ENCODE assay signal across 15 cellular contexts in the genomic region with DNA sequence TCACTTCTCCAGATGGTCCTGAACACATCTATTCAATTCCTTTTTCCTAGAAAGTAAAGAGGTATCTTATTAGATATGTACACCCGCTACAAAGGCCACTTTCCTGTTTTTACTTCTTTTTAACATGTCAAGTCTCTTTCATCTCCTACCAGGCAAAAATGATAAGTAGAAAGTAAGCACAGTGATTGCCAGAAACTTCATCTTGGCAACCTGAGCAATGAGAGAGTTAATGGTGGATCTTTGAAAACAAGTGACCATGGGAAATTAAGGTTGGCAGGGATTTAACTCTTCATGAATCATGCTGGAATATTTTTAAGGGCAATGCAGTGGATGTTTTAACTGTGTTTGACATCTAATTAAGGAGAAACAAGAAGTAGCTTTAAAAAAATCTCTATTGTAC. TPM values are rescaled to one million over a fixed set of nuclear protein-coding genes. Genes with fewer than 3 reads are reported as not detected.
DNase-seq lines count a peak whose midpoint lies in the region; ATAC-seq and TF ChIP-seq lines count a peak whose summit lies in the region.
"Had no signal": no experiment of that assay in that cellular context is flagged by ENCODE, and none has a peak within 500 bp of the region (broad histone marks: within the 10 kb centered on the region; RNA-seq: fewer than 3 reads in every experiment).

No MANE protein-coding gene starts in this region.

- POLR2A ChIA-PET in A673 (lab: Charles Lee; ENCODE audit: low non-redundant PET), result no interaction called here
- POLR2A ChIA-PET in activated CD4-positive, alpha-beta T cell treated with anti-CD3 and anti-CD28 coated beads for 36 hours (lab: Charles Lee), result no interaction called here

- H3K9me3 ChIP-seq in A673 (ENCODE audit: low read depth, low read length, poor library complexity, severe bottlenecking), result no peaks in the 10 kb centered on the region
- H3K9me3 ChIP-seq in mammary epithelial cell (replicated peaks; ENCODE audit: insufficient read depth, low read length), result no peaks in the 10 kb centered on the region
- no peaks in the 10 kb centered on the region for H3K9me3 ChIP-seq in lower lobe of right lung

- ATAC-seq in lower lobe of right lung (no peak), natural killer cell (no peak)
- ATAC-seq in activated CD4-positive, alpha-beta T cell treated with anti-CD3 and anti-CD28 coated beads for 36 hours, result no peak
- ATAC-seq: effector memory CD8-positive, alpha-beta T cell; naive thymus-derived CD8-positive, alpha-beta T cell had no signal

- H3K36me3 ChIP-seq in A673 (ENCODE audit: insufficient read depth, low read length, poor library complexity, severe bottlenecking) (no peaks in the 10 kb centered on the region), mammary epithelial cell (ENCODE audit: insufficient read depth, low read length) (no peaks in the 10 kb centered on the region), lower lobe of right lung (no peaks in the 10 kb centered on the region), mesendoderm (ENCODE audit: control insufficient read depth, insufficient read depth, low read length) (no peaks in the 10 kb centered on the region)

- H3K4me1 ChIP-seq in A673 (ENCODE audit: insufficient read depth, low read length, poor library complexity, severe bottlenecking), result peaks cover 49% of the 10 kb centered on the region
- peaks cover 32% of the 10 kb centered on the region for H3K4me1 ChIP-seq in mammary epithelial cell (ENCODE audit: insufficient read depth, low read length)
- peaks cover 10% of the 10 kb centered on the region for H3K4me1 ChIP-seq in lower lobe of right lung
- H3K4me1 ChIP-seq in mesendoderm (ENCODE audit: control insufficient read depth, low read depth, low read length), result peaks cover 2% of the 10 kb centered on the region

- in situ Hi-C loops in mammary epithelial cell (cut with MboI; ENCODE audit: low sequenced_read_pairs in 2 of 2), result loop anchor here (10.0 to 25.0 kb wide), 3 partner anchors 180 to 820 kb away; no protein-coding TSS in a partner anchor

- no TSS peak for BruUV-seq in A673 (replicated peaks; lab: Mats Ljungman, UMichigan)
- no TSS peak for BruUV-seq in mammary epithelial cell (replicated peaks; lab: Mats Ljungman, UMichigan)

- peak overlapping the region; percentile 82 for H3K4me2 ChIP-seq in mammary epithelial cell (ENCODE audit: insufficient read depth, low read depth, low read length)
- no peak overlapping the region for H3K4me2 ChIP-seq in mesendoderm (ENCODE audit: low read length)

- WGBS in mammary epithelial cell (ENCODE audit: low coverage, missing lambda C conversion rate), result 53% methylated on average over 1 of the region's 1 CpG
- no CpG with 5 or more reads among the region's 1 CpG for WGBS in mesendoderm (ENCODE audit: extremely low coverage, insufficient coverage, low lambda C conversion rate)

- H3K4ac ChIP-seq in mesendoderm (ENCODE audit: low read depth, low read length), result no peak overlapping the region

- no peak overlapping the region for H3K27ac Mint-ChIP-seq in natural killer cell
- H3K27ac Mint-ChIP-seq in activated CD4-positive, alpha-beta T cell treated with anti-CD3 and anti-CD28 coated beads for 36 hours, result no peak overlapping the region
- H3K27ac Mint-ChIP-seq: activated CD4-positive, alpha-beta T cell treated with anti-CD3 and anti-CD28 coated beads, Interleukin-2, amount 10 ng/mL, durations not matched to agents 7 days and 5 days; effector memory CD8-positive, alpha-beta T cell had no signal

- TF ChIP-seq CTCF in A673 (conservative IDR thresholded peaks at IDR 0.05; ENCODE audit: low read depth, low read length), result no peak
- TF ChIP-seq CTCF in mammary epithelial cell (conservative IDR thresholded peaks at IDR 0.05 in 1 of 2, IDR thresholded peaks at IDR 0.05 in 1 of 2; ENCODE audit: extremely low read depth in 1 of 2, insufficient read depth in 1 of 2, low read depth in 1 of 2, low read length in 2 of 2), result no peak
- TF ChIP-seq CTCF in lower lobe of right lung (IDR thresholded peaks at IDR 0.05), result no peak
- no peak for TF ChIP-seq CTCF in natural killer cell (IDR thresholded peaks at IDR 0.05)

- DNase-seq in A673 (ENCODE audit: low spot score) (peak; percentile 19), HCEC 1CT (peak; percentile 49), mammary epithelial cell (no peak), lower lobe of right lung (no peak), NCI-H146 (lab: John Stamatoyannopoulos, UW) (no peak), natural killer cell (no peak), mesendoderm (no peak)
- DNase-seq in activated CD4-positive, alpha-beta T cell treated with anti-CD3 and anti-CD28 coated beads for 36 hours, result no peak
- DNase-seq: activated CD4-positive, alpha-beta T cell treated with anti-CD3 and anti-CD28 coated beads, Interleukin-2, amount 10 ng/mL, durations not matched to agents 7 days and 5 days; activated naive CD4-positive, alpha-beta T cell; AML-193; effector memory CD8-positive, alpha-beta T cell; naive thymus-derived CD8-positive, alpha-beta T cell; NCI-H526 had no signal

- H3K18ac ChIP-seq in mesendoderm (ENCODE audit: low read length), result no peak overlapping the region

- no peak overlapping the region for H2BK120ac ChIP-seq in mesendoderm (ENCODE audit: low read depth, low read length)

- peak overlapping the region; percentile 56 for H3K4me3 ChIP-seq in A673 (ENCODE audit: low read depth, low read length, poor library complexity, severe bottlenecking)
- H3K4me3 ChIP-seq in mammary epithelial cell (replicated peaks in 1 of 3; ENCODE audit: insufficient read depth in 1 of 3, low read depth in 2 of 3, low read length in 3 of 3), result peak overlapping the region; percentile 16 to 84 (median 72)
- H3K4me3 ChIP-seq in lower lobe of right lung, result peak overlapping the region; percentile 22
- H3K4me3 ChIP-seq in mesendoderm (ENCODE audit: low read length), result no peak overlapping the region
- H3K4me3 ChIP-seq: SK-N-MC had no signal

- peaks cover 41% of the 10 kb centered on the region for H3K79me2 ChIP-seq in mammary epithelial cell (ENCODE audit: insufficient read depth, low read length)
- peaks cover 7% of the 10 kb centered on the region for H3K79me2 ChIP-seq in mesendoderm (ENCODE audit: control insufficient read depth, insufficient read depth, low read length)

- H4K8ac ChIP-seq in mesendoderm (ENCODE audit: low read depth, low read length), result no peak overlapping the region

- H2BK5ac ChIP-seq in mesendoderm (ENCODE audit: low read length), result no peak overlapping the region

- no peak overlapping the region for H3K56ac ChIP-seq in mesendoderm (ENCODE audit: low read length)

- intact Hi-C loops in A673 (cut with micrococcal nuclease; ENCODE audit: unreplicated experiment) (loop anchor here (5.0 to 10.0 kb wide), 2 partner anchors 263 to 825 kb away; no protein-coding TSS in a partner anchor), mammary epithelial cell (cut with micrococcal nuclease) (loop anchor here (5.0 kb wide), 2 partner anchors 45 to 260 kb away; no protein-coding TSS in a partner anchor), lower lobe of right lung (cut with DNase I) (no loop called here), natural killer cell (cut with micrococcal nuclease) (no loop called here)
- intact Hi-C loops in activated CD4-positive, alpha-beta T cell treated with anti-CD3 and anti-CD28 coated beads for 36 hours (cut with DNase I, micrococcal nuclease), result no loop called here

- no peaks in the 10 kb centered on the region for H4K20me1 ChIP-seq in mammary epithelial cell (ENCODE audit: insufficient read depth, low read length)

- no peaks in the 10 kb centered on the region for H3K79me1 ChIP-seq in mesendoderm (ENCODE audit: low read length)

- H3K9me3 Mint-ChIP-seq in natural killer cell, result peaks cover 0 to under 1% of the 10 kb centered on the region in 2 donors
- no peaks in the 10 kb centered on the region for H3K9me3 Mint-ChIP-seq in activated CD4-positive, alpha-beta T cell treated with anti-CD3 and anti-CD28 coated beads for 36 hours (ENCODE audit: low read depth)
- H3K9me3 Mint-ChIP-seq: activated CD4-positive, alpha-beta T cell treated with anti-CD3 and anti-CD28 coated beads, Interleukin-2, amount 10 ng/mL, durations not matched to agents 7 days and 5 days; naive thymus-derived CD8-positive, alpha-beta T cell had no signal

- CTCF ChIA-PET in A673 (lab: Charles Lee) (no interaction called here), mammary epithelial cell (lab: Charles Lee; ENCODE audit: low non-redundant PET) (no interaction called here)
- CTCF ChIA-PET in activated CD4-positive, alpha-beta T cell treated with anti-CD3 and anti-CD28 coated beads for 36 hours (lab: Charles Lee), result interaction anchor here (0.6 to 0.9 kb wide), 2 partner anchors 256 to 1512 kb away, joined by 3 read pairs; no protein-coding TSS in a partner anchor

- H2AFZ ChIP-seq in mammary epithelial cell (ENCODE audit: low read depth, low read length), result peak overlapping the region; percentile 82

- H4K5ac ChIP-seq in mesendoderm (ENCODE audit: low read length), result no peak overlapping the region

- dilution Hi-C loops in mammary epithelial cell (cut with HindIII; ENCODE audit: low sequenced_read_pairs), result no loop called here

- peak overlapping the region; percentile 30 for H3K9ac ChIP-seq in mammary epithelial cell (ENCODE audit: insufficient read depth, low read length)
- H3K9ac ChIP-seq in mesendoderm (ENCODE audit: low read length), result no peak overlapping the region

- H2BK15ac ChIP-seq in mesendoderm (replicated peaks; ENCODE audit: low read depth), result no peak overlapping the region

- no peak overlapping the region for H3K23ac ChIP-seq in mesendoderm (ENCODE audit: low read length)

- H3K4me1 Mint-ChIP-seq in natural killer cell, result peaks cover 15 to 17% of the 10 kb centered on the region in 2 donors
- peaks cover 39% of the 10 kb centered on the region for H3K4me1 Mint-ChIP-seq in activated CD4-positive, alpha-beta T cell treated with anti-CD3 and anti-CD28 coated beads for 36 hours

- no peak overlapping the region for H3K4me3 Mint-ChIP-seq in natural killer cell
- H3K4me3 Mint-ChIP-seq in activated CD4-positive, alpha-beta T cell treated with anti-CD3 and anti-CD28 coated beads for 36 hours, result no peak overlapping the region
- H3K4me3 Mint-ChIP-seq: activated CD4-positive, alpha-beta T cell treated with anti-CD3 and anti-CD28 coated beads, Interleukin-2, amount 10 ng/mL, durations not matched to agents 7 days and 5 days; effector memory CD8-positive, alpha-beta T cell had no signal

- H2AK5ac ChIP-seq in mesendoderm (ENCODE audit: low read length), result no peak overlapping the region

- H3K27ac ChIP-seq in A673 (ENCODE audit: low read depth, low read length, poor library complexity, severe bottlenecking) (peak overlapping the region; percentile 35), mammary epithelial cell (ENCODE audit: insufficient read depth, low read depth, low read length) (peak overlapping the region; percentile 68), lower lobe of right lung (no peak overlapping the region), mesendoderm (ENCODE audit: low read depth, low read length) (no peak overlapping the region)
- H3K27ac ChIP-seq: SK-N-MC had no signal

- H3K27me3 Mint-ChIP-seq in natural killer cell (ENCODE audit: low read depth in 2 of 2), result no peaks in the 10 kb centered on the region
- H3K27me3 Mint-ChIP-seq in activated CD4-positive, alpha-beta T cell treated with anti-CD3 and anti-CD28 coated beads for 36 hours, result peaks cover 5% of the 10 kb centered on the region
- H3K27me3 Mint-ChIP-seq: effector memory CD8-positive, alpha-beta T cell had no signal

- H3K36me3 Mint-ChIP-seq in natural killer cell, result no peaks in the 10 kb centered on the region
- H3K36me3 Mint-ChIP-seq in activated CD4-positive, alpha-beta T cell treated with anti-CD3 and anti-CD28 coated beads for 36 hours (ENCODE audit: low read depth), result no peaks in the 10 kb centered on the region

- H3K27me3 ChIP-seq in A673 (replicated peaks; ENCODE audit: insufficient read depth, low read depth, low read length, poor library complexity) (no peaks in the 10 kb centered on the region), mammary epithelial cell (ENCODE audit: insufficient read depth, low read length) (no peaks in the 10 kb centered on the region), lower lobe of right lung (ENCODE audit: low read depth) (no peaks in the 10 kb centered on the region), mesendoderm (ENCODE audit: insufficient read depth, low read length, poor library complexity) (no peaks in the 10 kb centered on the region)

RNA-seq across cellular contexts. Expression of gene SEMA3A, which starts 2.7 kb away (rescaled TPM):
- total RNA-seq in A673 (2021) (22.8 and 26.9 TPM in 2 replicates), mammary epithelial cell (10 to 100 TPM in 1 of 2 donors, under 1 TPM in 1; 0.83 to 12.8 TPM), lower lobe of right lung (9.7 TPM), natural killer cell (under 1 TPM in 2 of 3 donors, not detected in 1; 0.13 to 0.21 TPM)
- 6.9 TPM for polyA plus RNA-seq in mammary epithelial cell
- 26.9 TPM for polyA minus RNA-seq in mammary epithelial cell
- polyA plus RNA-seq in mesendoderm (2013, experiment 1 of 2), result 22.5 TPM
- polyA plus RNA-seq in mesendoderm (2013, experiment 2 of 2), result 23.7 TPM
- 1 to 10 TPM; 1.4 to 1.6 TPM for total RNA-seq in activated CD4-positive, alpha-beta T cell treated with anti-CD3 and anti-CD28 coated beads for 36 hours

Comparison
In these comparisons a context has a peak if more than half of its experiments do, and no peak if none do; other contexts are left out.
1. DNase-seq: peak in A673 (single experiment) and HCEC 1CT (single experiment); none in mammary epithelial cell (single experiment), lower lobe of right lung (single experiment), NCI-H146 (single experiment), natural killer cell (single experiment), mesendoderm (single experiment) and activated CD4-positive, alpha-beta T cell treated with anti-CD3 and anti-CD28 coated beads for 36 hours (single experiment).
2. H3K27ac ChIP-seq: peak in A673 (single experiment) and mammary epithelial cell (single experiment); none in lower lobe of right lung (single experiment) and mesendoderm (single experiment).
3. intact Hi-C loops: an anchor here in A673 (5.0 to 10.0 kb wide) and mammary epithelial cell (5.0 kb wide); none called in lower lobe of right lung, natural killer cell and activated CD4-positive, alpha-beta T cell treated with anti-CD3 and anti-CD28 coated beads for 36 hours.